Comparison of ENCODE assay signal across 8 cellular contexts in genomic region chrX:386768-387575, GRCh38. TPM values are rescaled to one million over a fixed set of nuclear protein-coding genes. Genes with fewer than 3 reads are reported as not detected.
DNase-seq lines count a peak whose midpoint lies in the region; ATAC-seq, FAIRE-seq and TF ChIP-seq lines count a peak whose summit lies in the region.

TSS of gene PPP2R3B (minus strand) at chrX:386907. CDS start at chrX:386691, 216 bp downstream.

- CTCF ChIA-PET in WTC11 (lab: Charles Lee), result no interaction called here

- H3K36me3 Mint-ChIP-seq in WTC11, result no peaks in the 10 kb centered on the region

- peak within 1 kb of the TSS; percentile 64 to 77 for H3K4me3 ChIP-seq in left lung

- no peaks in the 10 kb centered on the region for H3K27me3 ChIP-seq in left lung

- peak within 1 kb of the TSS; percentile 99 for H3K27ac Mint-ChIP-seq in WTC11

- peak within 1 kb of the TSS; percentile 88 for H3K4me3 Mint-ChIP-seq in WTC11

- H3K4me1 Mint-ChIP-seq in WTC11, result no peaks in the 10 kb centered on the region

- intact Hi-C loops in left lung (cut with DNase I), result no loop called here

- DNase-seq in WTC11 (ENCODE audit: low spot score) (peak; percentile 99), left lung (peak; percentile 100), OCI-M1 (lab: John Stamatoyannopoulos, UW) (no peak)
- DNase-seq in stimulated activated CD4-positive, alpha-beta T cell treated with anti-CD3 and anti-CD28 coated beads, Interleukin-4, amount 100 ng/mL, for 24 hours, result peak; percentile 99

- H3K9me3 Mint-ChIP-seq in WTC11, result no peaks in the 10 kb centered on the region

- FAIRE-seq in colon (lab: Jason Lieb, UNC), result peak; percentile 31

- H3K36me3 ChIP-seq in left lung, result no peaks in the 10 kb centered on the region

- peak within 1 kb of the TSS; percentile 92 for H3K27ac ChIP-seq in 22Rv1
- H3K27ac ChIP-seq in left lung, result peak within 1 kb of the TSS; percentile 98

- TF ChIP-seq CTCF in 22Rv1 (IDR thresholded peaks at IDR 0.05) (no peak), WTC11 (IDR thresholded peaks at IDR 0.05) (no peak), left lung (IDR thresholded peaks at IDR 0.05) (peak in 1 of 2 donors; percentile 23)

- POLR2A ChIA-PET in WTC11 (lab: Charles Lee), result no interaction called here

- H3K4me1 ChIP-seq in left lung, result peaks cover 0 to 9% of the 10 kb centered on the region in 2 donors

- ATAC-seq in GM19025 (IDR thresholded peaks at IDR 0.05; ENCODE audit: low read depth, unreplicated experiment) (peak; percentile 91), HG03354 (IDR thresholded peaks at IDR 0.05; ENCODE audit: poor library complexity, severe bottlenecking, unreplicated experiment) (peak; percentile 95), WTC11 (peak; percentile 98), left lung (peak; percentile 99)

- no peaks in the 10 kb centered on the region for H3K9me3 ChIP-seq in left lung

- H3K27me3 Mint-ChIP-seq in WTC11 (ENCODE audit: low read depth), result 0 out of 2 replicates have a peak, but pooled peaks cover 4% of the 10 kb centered on the region

TF ChIP-seq in WTC11, 78 proteins besides CTCF, POLR2A, EP300 and RAD21 (continues in another document):
- TF ChIP-seq ESRRA (CRISPR knock-in tag; IDR thresholded peaks at IDR 0.05; ENCODE audit: borderline replicate concordance) (0 out of 2 replicates have a peak, but pooled peaks have one; percentile 35), CBFB (CRISPR knock-in tag; IDR thresholded peaks at IDR 0.05; ENCODE audit: low read depth) (peak; percentile 96; the same call in 1 of the 2 replicates), TP53 (CRISPR knock-in tag; IDR thresholded peaks at IDR 0.05) (peak; percentile 51; the same call in 1 of the 2 replicates), CREB1 (CRISPR knock-in tag; IDR thresholded peaks at IDR 0.05) (peak; percentile 95), GRHL2 (CRISPR knock-in tag; IDR thresholded peaks at IDR 0.05; ENCODE audit: insufficient replicate concordance, severe bottlenecking) (no peak), ZBTB21 (CRISPR knock-in tag; IDR thresholded peaks at IDR 0.05; ENCODE audit: borderline replicate concordance) (peak; percentile 88), IRF2 (CRISPR knock-in tag; IDR thresholded peaks at IDR 0.05; ENCODE audit: borderline replicate concordance, low read depth) (no peak), CREM (CRISPR knock-in tag; IDR thresholded peaks at IDR 0.05) (peak; percentile 100), NFYB (CRISPR knock-in tag; conservative IDR thresholded peaks at IDR 0.05; ENCODE audit: low read depth) (peak; percentile 21; the same call in 1 of the 2 replicates), GABPB1 (CRISPR knock-in tag; IDR thresholded peaks at IDR 0.05) (peak; percentile 40; the same call in 1 of the 2 replicates), MYBL2 (CRISPR knock-in tag; IDR thresholded peaks at IDR 0.05) (no peak), FOXP4 (CRISPR knock-in tag; IDR thresholded peaks at IDR 0.05) (peak; percentile 54; the same call in 1 of the 2 replicates), NR2C2 (CRISPR knock-in tag; IDR thresholded peaks at IDR 0.05) (no peak), ZNF232 (CRISPR knock-in tag; IDR thresholded peaks at IDR 0.05) (0 out of 2 replicates have a peak, but pooled peaks have one; percentile 42), EMX1 (CRISPR knock-in tag; IDR thresholded peaks at IDR 0.05) (no peak), ZNF263 (CRISPR knock-in tag; IDR thresholded peaks at IDR 0.05; ENCODE audit: low read depth) (no peak), TEAD1 (CRISPR knock-in tag; IDR thresholded peaks at IDR 0.05) (peak; percentile 82; the same call in 1 of the 2 replicates), FOXJ3 (CRISPR knock-in tag; IDR thresholded peaks at IDR 0.05; ENCODE audit: borderline replicate concordance) (no peak), ERG (CRISPR knock-in tag; IDR thresholded peaks at IDR 0.05) (no peak), AFF4 (CRISPR knock-in tag; IDR thresholded peaks at IDR 0.05; ENCODE audit: borderline replicate concordance) (peak; percentile 52; the same call in 1 of the 2 replicates), NFE2L1 (CRISPR knock-in tag; IDR thresholded peaks at IDR 0.05) (0 out of 2 replicates have a peak, but pooled peaks have one; percentile 32), NR3C1 (CRISPR knock-in tag; conservative IDR thresholded peaks at IDR 0.05; ENCODE audit: low read depth) (no peak), ZNF396 (CRISPR knock-in tag; IDR thresholded peaks at IDR 0.05; ENCODE audit: borderline replicate concordance) (no peak), ATF1 (CRISPR knock-in tag; IDR thresholded peaks at IDR 0.05) (peak; percentile 94; the same call in 1 of the 2 replicates), ATF2 (CRISPR knock-in tag; IDR thresholded peaks at IDR 0.05; ENCODE audit: borderline replicate concordance, low read depth) (no peak)

RNA-seq across cellular contexts. Expression of gene PPP2R3B, which starts in this region (rescaled TPM):
- total RNA-seq in WTC11 (2021) (103 to 130 TPM (median 107 TPM) in 3 replicates), left lung (10 to 100 TPM; 11.2 to 12.8 TPM)
